In the genomic region with DNA sequence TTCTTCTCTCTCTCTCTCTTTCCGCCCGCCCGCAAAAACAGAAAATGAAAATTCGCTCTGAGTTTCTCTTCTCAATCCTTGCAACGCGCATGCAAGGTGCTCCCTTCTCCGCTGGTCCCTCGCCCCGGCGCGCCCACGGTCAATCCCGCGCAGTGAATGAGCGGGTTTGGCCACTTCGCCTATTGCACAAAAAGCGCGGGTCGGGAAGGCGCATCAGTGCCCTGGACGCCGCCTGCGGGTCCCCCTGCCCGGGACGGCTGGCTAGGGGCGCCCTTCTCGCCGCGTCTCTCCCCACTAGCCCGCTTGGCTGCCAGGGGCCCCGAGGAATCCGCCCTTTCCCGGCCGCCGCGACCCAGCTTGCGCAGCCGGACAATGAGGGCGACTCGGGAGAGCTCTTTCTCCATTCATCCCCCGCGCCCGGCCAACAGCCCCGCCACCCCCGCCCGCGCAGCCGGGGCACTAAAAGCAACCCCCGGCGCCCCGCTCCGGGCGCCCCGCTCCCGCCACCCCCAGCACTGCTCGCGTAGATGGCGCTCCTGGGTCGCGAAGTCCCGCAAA, we compare ENCODE assay signal across 8 cellular contexts. TPM values are rescaled to one million over a fixed set of nuclear protein-coding genes. Genes with fewer than 3 reads are reported as not detected.
A peak's percentile ranks its signal among the peaks of the same experiment; 100 is the strongest.
DNase-seq lines count a peak whose midpoint lies in the region; ATAC-seq and TF ChIP-seq lines count a peak whose summit lies in the region.

No MANE protein-coding gene starts in this region.

- H3K36me3 Mint-ChIP-seq in T-helper 2 cell treated with Interferon-gamma antibody and Interleukin-4, amounts not matched to agents 5 μg/mL and 100 μg/mL, for 36 hours (ENCODE audit: low read depth) = no peaks in the 10 kb centered on the region

- H3K9me3 ChIP-seq in liver (ENCODE audit: control insufficient read depth in 4 of 4, low read length in 3 of 4) (no peaks in the 10 kb centered on the region), tibial artery (no peaks in the 10 kb centered on the region)

- peaks cover 34% of the 10 kb centered on the region for H3K27me3 Mint-ChIP-seq in T-helper 2 cell treated with Interferon-gamma antibody and Interleukin-4, amounts not matched to agents 5 μg/mL and 100 μg/mL, for 36 hours (ENCODE audit: low read depth)

- H3K9me3 Mint-ChIP-seq in T-helper 2 cell treated with Interferon-gamma antibody and Interleukin-4, amounts not matched to agents 5 μg/mL and 100 μg/mL, for 36 hours = no peaks in the 10 kb centered on the region

- H3K4me3 ChIP-seq in cardiac fibroblast (replicated peaks in 1 of 2; ENCODE audit: low read depth in 2 of 2, low read length in 2 of 2) = peak overlapping the region; percentile 72 to 73
- H3K4me3 ChIP-seq in liver (ENCODE audit: low read depth in 1 of 3, low read length in 3 of 3) = peak overlapping the region in 2 of 3 donors; percentile 26 to 50
- H3K4me3 ChIP-seq in tibial artery = peak overlapping the region; percentile 42 to 58

- H3K27me3 ChIP-seq in liver (ENCODE audit: control insufficient read depth in 4 of 4, insufficient read depth in 4 of 4, low read length in 3 of 4) (peaks cover 0 to 14% (median 2%) of the 10 kb centered on the region in 4 donors), tibial artery (peaks cover 0 to 57% of the 10 kb centered on the region in 2 donors)

- no peak overlapping the region for H3K9ac ChIP-seq in liver (ENCODE audit: low read depth in 1 of 2, low read length in 2 of 2)

- 4% methylated on average over 61 of the region's 61 CpGs for WGBS in liver

- no peak for TF ChIP-seq RAD21 in liver (IDR thresholded peaks at IDR 0.05)

- H3K4me1 Mint-ChIP-seq in T-helper 2 cell treated with Interferon-gamma antibody and Interleukin-4, amounts not matched to agents 5 μg/mL and 100 μg/mL, for 36 hours (ENCODE audit: low read depth) = no peaks in the 10 kb centered on the region

- H3K4me3 Mint-ChIP-seq in T-helper 2 cell treated with Interferon-gamma antibody and Interleukin-4, amounts not matched to agents 5 μg/mL and 100 μg/mL, for 36 hours = peak overlapping the region; percentile 5

- TF ChIP-seq CTCF in cardiac fibroblast (IDR thresholded peaks at IDR 0.05; ENCODE audit: low read depth, low read length) (no peak), liver (IDR thresholded peaks at IDR 0.05; ENCODE audit: low read depth, low read length, missing input control) (no peak), tibial artery (IDR thresholded peaks at IDR 0.05) (no peak)

- H3K4me1 ChIP-seq in liver (ENCODE audit: control insufficient read depth in 4 of 4, insufficient read depth in 4 of 4, low read length in 3 of 4) (peaks cover 11 to 17% (median 14%) of the 10 kb centered on the region in 4 donors), tibial artery (peaks cover 0 to 26% (median 23%) of the 10 kb centered on the region in 4 donors)

- DNase-seq in T-helper 2 cell treated with Interferon-gamma antibody and Interleukin-4, amounts not matched to agents 5 μg/mL and 100 μg/mL, for 36 hours (ENCODE audit: low spot score) = no peak
- no peak for DNase-seq in T-helper 2 cell
- peak in 1 of 2 donors; percentile 29 for DNase-seq in cardiac fibroblast (ENCODE audit: low read depth in 2 of 2)
- DNase-seq in tibial artery = no peak
- no peak for DNase-seq in NCI-H2081 (lab: John Stamatoyannopoulos, UW)
- no peak for DNase-seq in activated effector memory CD4-positive, alpha-beta T cell treated with anti-CD3 and anti-CD28 coated beads, Interleukin-2, amount 50 U/mL, for 16 hours

- no peak for ATAC-seq in GM18498 (IDR thresholded peaks at IDR 0.05; ENCODE audit: unreplicated experiment)

- H3K36me3 ChIP-seq in liver (ENCODE audit: control insufficient read depth in 4 of 4, insufficient read depth in 3 of 4, low read depth in 1 of 4, low read length in 3 of 4) (no peaks in the 10 kb centered on the region), tibial artery (no peaks in the 10 kb centered on the region)

- no peak overlapping the region for H3K27ac Mint-ChIP-seq in T-helper 2 cell treated with Interferon-gamma antibody and Interleukin-4, amounts not matched to agents 5 μg/mL and 100 μg/mL, for 36 hours

- no peak overlapping the region for H3K27ac ChIP-seq in liver (ENCODE audit: low read depth in 1 of 2, low read length in 2 of 2)
- H3K27ac ChIP-seq in tibial artery = no peak overlapping the region

- intact Hi-C loops in tibial artery (cut with DNase I; ENCODE audit: low total_unique reads) = no loop called here

TF ChIP-seq in liver, 16 proteins besides CTCF, POLR2A, EP300 and RAD21:
- TF ChIP-seq, protein P1, sequence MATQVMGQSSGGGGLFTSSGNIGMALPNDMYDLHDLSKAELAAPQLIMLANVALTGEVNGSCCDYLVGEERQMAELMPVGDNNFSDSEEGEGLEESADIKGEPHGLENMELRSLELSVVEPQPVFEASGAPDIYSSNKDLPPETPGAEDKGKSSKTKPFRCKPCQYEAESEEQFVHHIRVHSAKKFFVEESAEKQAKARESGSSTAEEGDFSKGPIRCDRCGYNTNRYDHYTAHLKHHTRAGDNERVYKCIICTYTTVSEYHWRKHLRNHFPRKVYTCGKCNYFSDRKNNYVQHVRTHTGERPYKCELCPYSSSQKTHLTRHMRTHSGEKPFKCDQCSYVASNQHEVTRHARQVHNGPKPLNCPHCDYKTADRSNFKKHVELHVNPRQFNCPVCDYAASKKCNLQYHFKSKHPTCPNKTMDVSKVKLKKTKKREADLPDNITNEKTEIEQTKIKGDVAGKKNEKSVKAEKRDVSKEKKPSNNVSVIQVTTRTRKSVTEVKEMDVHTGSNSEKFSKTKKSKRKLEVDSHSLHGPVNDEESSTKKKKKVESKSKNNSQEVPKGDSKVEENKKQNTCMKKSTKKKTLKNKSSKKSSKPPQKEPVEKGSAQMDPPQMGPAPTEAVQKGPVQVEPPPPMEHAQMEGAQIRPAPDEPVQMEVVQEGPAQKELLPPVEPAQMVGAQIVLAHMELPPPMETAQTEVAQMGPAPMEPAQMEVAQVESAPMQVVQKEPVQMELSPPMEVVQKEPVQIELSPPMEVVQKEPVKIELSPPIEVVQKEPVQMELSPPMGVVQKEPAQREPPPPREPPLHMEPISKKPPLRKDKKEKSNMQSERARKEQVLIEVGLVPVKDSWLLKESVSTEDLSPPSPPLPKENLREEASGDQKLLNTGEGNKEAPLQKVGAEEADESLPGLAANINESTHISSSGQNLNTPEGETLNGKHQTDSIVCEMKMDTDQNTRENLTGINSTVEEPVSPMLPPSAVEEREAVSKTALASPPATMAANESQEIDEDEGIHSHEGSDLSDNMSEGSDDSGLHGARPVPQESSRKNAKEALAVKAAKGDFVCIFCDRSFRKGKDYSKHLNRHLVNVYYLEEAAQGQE (IDR thresholded peaks at IDR 0.05) = no peak
- TF ChIP-seq RXRA (IDR thresholded peaks at IDR 0.05) (no peak), NR2F2 (IDR thresholded peaks at IDR 0.05) (no peak), SP1 (IDR thresholded peaks at IDR 0.05) (no peak), JUND (IDR thresholded peaks at IDR 0.05) (no peak), FOXA1 (IDR thresholded peaks at IDR 0.05) (no peak)
- TF ChIP-seq, protein P2, sequence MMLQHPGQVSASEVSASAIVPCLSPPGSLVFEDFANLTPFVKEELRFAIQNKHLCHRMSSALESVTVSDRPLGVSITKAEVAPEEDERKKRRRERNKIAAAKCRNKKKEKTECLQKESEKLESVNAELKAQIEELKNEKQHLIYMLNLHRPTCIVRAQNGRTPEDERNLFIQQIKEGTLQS (IDR thresholded peaks at IDR 0.05) = no peak
TF ChIP-seq in liver: peak in this region for 0.

RNA-seq across cellular contexts. Expression of a gene that starts 0.7 kb away (rescaled TPM):
- under 1 TPM; 0.51 to 0.67 TPM for total RNA-seq in liver
- polyA plus RNA-seq in liver = under 1 TPM; 0.05 to 0.35 TPM
